In genomic region chr18:79643049-79643765, GRCh38 we compare ENCODE assay signal across 15 cellular contexts. TPM values are rescaled to one million over a fixed set of nuclear protein-coding genes. Genes with fewer than 3 reads are reported as not detected.
A peak's percentile ranks its signal among the peaks of the same experiment; 100 is the strongest.
DNase-seq lines count a peak whose midpoint lies in the region; ATAC-seq and TF ChIP-seq lines count a peak whose summit lies in the region.
"Had no signal": no experiment of that assay in that cellular context is flagged by ENCODE, and none has a peak within 500 bp of the region (broad histone marks: within the 10 kb centered on the region; RNA-seq: fewer than 3 reads in every experiment).

No MANE protein-coding gene starts in this region.

- H3K36me3 Mint-ChIP-seq in naive thymus-derived CD4-positive, alpha-beta T cell, result no peaks in the 10 kb centered on the region
- H3K36me3 Mint-ChIP-seq: natural killer cell had no signal

- CTCF ChIA-PET in GM10248 (lab: Yijun Ruan, JAX), result interaction anchor here (0.7 to 4.4 kb wide), 11 partner anchors 9 to 266 kb away, joined by 3 to 78 read pairs (median 4); partner anchors contain the start of gene NFATC1
- CTCF ChIA-PET in PC-3 (lab: Charles Lee), result interaction anchor here (0.6 kb wide), 1 partner anchor 1602 kb away, joined by 3 read pairs; no protein-coding TSS in a partner anchor
- CTCF ChIA-PET in naive thymus-derived CD4-positive, alpha-beta T cell (lab: Charles Lee), result interaction anchor here (0.7 to 2.2 kb wide), 6 partner anchors 9 to 267 kb away, joined by 3 to 16 read pairs (median 4); no protein-coding TSS in a partner anchor

- H3K27ac Mint-ChIP-seq in naive thymus-derived CD4-positive, alpha-beta T cell, result no peak overlapping the region
- H3K27ac Mint-ChIP-seq: effector memory CD8-positive, alpha-beta T cell; H9; natural killer cell; T-helper 1 cell treated with Interleukin-12 subunit alpha and Interleukin-12 subunit beta and Interleukin-4 antibody, amounts not matched to agents 30 μg/mL and 1 μg/mL, for 36 hours had no signal

- no peaks in the 10 kb centered on the region for H3K9me3 Mint-ChIP-seq in naive thymus-derived CD4-positive, alpha-beta T cell
- H3K9me3 Mint-ChIP-seq: effector memory CD8-positive, alpha-beta T cell; H9; natural killer cell; T-helper 1 cell treated with Interleukin-12 subunit alpha and Interleukin-12 subunit beta and Interleukin-4 antibody, amounts not matched to agents 30 μg/mL and 1 μg/mL, for 36 hours had no signal

- no peaks in the 10 kb centered on the region for H4K20me1 ChIP-seq in PC-3 (ENCODE audit: low read length)

- 79% methylated on average over 22 of the region's 23 CpGs for WGBS in esophagus muscularis mucosa

- H3K9ac ChIP-seq in PC-3 (ENCODE audit: low read length), result no peak overlapping the region

- H3K4me3 Mint-ChIP-seq in naive thymus-derived CD4-positive, alpha-beta T cell, result no peak overlapping the region
- H3K4me3 Mint-ChIP-seq: effector memory CD8-positive, alpha-beta T cell; H9; natural killer cell; T-helper 1 cell treated with Interleukin-12 subunit alpha and Interleukin-12 subunit beta and Interleukin-4 antibody, amounts not matched to agents 30 μg/mL and 1 μg/mL, for 36 hours had no signal

- H3K36me3 ChIP-seq in PC-3 (ENCODE audit: low read depth, low read length) (no peaks in the 10 kb centered on the region), esophagus muscularis mucosa (no peaks in the 10 kb centered on the region)
- H3K36me3 ChIP-seq in naive thymus-derived CD4-positive, alpha-beta T cell (ENCODE audit: control insufficient read depth in 2 of 3, insufficient read depth in 3 of 3, low read length in 3 of 3), result no peaks in the 10 kb centered on the region
- H3K36me3 ChIP-seq: uterus had no signal

- no TSS peak for BruUV-seq in PC-3 (replicated peaks; lab: Mats Ljungman, UMichigan)

- no peak overlapping the region for H3K4me3 ChIP-seq in PC-3 (ENCODE audit: low read length)
- H3K4me3 ChIP-seq in naive thymus-derived CD4-positive, alpha-beta T cell (ENCODE audit: low read length), result no peak overlapping the region
- H3K4me3 ChIP-seq in esophagus muscularis mucosa, result no peak overlapping the region
- H3K4me3 ChIP-seq: uterus had no signal

- no peak overlapping the region for H3K27ac ChIP-seq in PC-3 (ENCODE audit: low read length)
- no peak overlapping the region for H3K27ac ChIP-seq in naive thymus-derived CD4-positive, alpha-beta T cell (ENCODE audit: low read depth, low read length)
- no peak overlapping the region for H3K27ac ChIP-seq in esophagus muscularis mucosa (replicated peaks in 1 of 4)
- H3K27ac ChIP-seq: uterus had no signal

- H3K4me1 Mint-ChIP-seq in naive thymus-derived CD4-positive, alpha-beta T cell, result peaks cover 0 to 3% (median 0%) of the 10 kb centered on the region in 7 donors

- intact Hi-C loops in PC-3 (cut with micrococcal nuclease) (loop anchor here (10.0 kb wide), 1 partner anchor 1878 kb away; no protein-coding TSS in a partner anchor), esophagus muscularis mucosa (cut with DNase I) (no loop called here)
- intact Hi-C loops in naive thymus-derived CD4-positive, alpha-beta T cell (cut with micrococcal nuclease), result loop anchor here in 1 of 2 donors (5.0 kb wide), 1 partner anchor 766 kb away; no protein-coding TSS in a partner anchor

- POLR2A ChIA-PET in GM10248 (lab: Yijun Ruan, JAX), result no interaction called here
- POLR2A ChIA-PET in PC-3 (lab: Charles Lee; ENCODE audit: unreplicated experiment), result no interaction called here
- POLR2A ChIA-PET in naive thymus-derived CD4-positive, alpha-beta T cell (lab: Charles Lee), result no interaction called here

- TF ChIP-seq EP300 in esophagus muscularis mucosa (IDR thresholded peaks at IDR 0.05), result no peak

- no peaks in the 10 kb centered on the region for H3K79me2 ChIP-seq in PC-3 (ENCODE audit: low read length)

- TF ChIP-seq CTCF in GM10248 (IDR thresholded peaks at IDR 0.05; ENCODE audit: control extremely low read depth, extremely low read depth, low read depth, missing control alignments) (no peak), PC-3 (conservative IDR thresholded peaks at IDR 0.05; ENCODE audit: low read depth, low read length) (no peak), esophagus muscularis mucosa (IDR thresholded peaks at IDR 0.05) (no peak)

- 0 out of 2 replicates have a peak overlapping the region, but pooled peaks have one; percentile 22 for H2AFZ ChIP-seq in PC-3 (ENCODE audit: low read length)

- no peaks in the 10 kb centered on the region for H3F3A ChIP-seq in PC-3 (ENCODE audit: low read length, unreplicated experiment)

- no peaks in the 10 kb centered on the region for H3K9me2 ChIP-seq in PC-3 (replicated peaks; ENCODE audit: low read length)

- no peak for ATAC-seq in PC-3
- peak; percentile 33 for ATAC-seq in naive thymus-derived CD4-positive, alpha-beta T cell
- ATAC-seq in HG02588 (IDR thresholded peaks at IDR 0.05; ENCODE audit: unreplicated experiment), result no peak

- no peaks in the 10 kb centered on the region for H3K4me1 ChIP-seq in PC-3 (ENCODE audit: insufficient read depth, low read length)
- H3K4me1 ChIP-seq in naive thymus-derived CD4-positive, alpha-beta T cell (ENCODE audit: control insufficient read depth in 2 of 2, insufficient read depth in 2 of 2, low read length in 2 of 2), result peaks cover 4 to 5% of the 10 kb centered on the region in 2 donors
- peaks cover 3 to 9% (median 6%) of the 10 kb centered on the region in 4 donors for H3K4me1 ChIP-seq in esophagus muscularis mucosa

- H3K4me2 ChIP-seq in PC-3 (ENCODE audit: low read length), result no peak overlapping the region

- DNase-seq in Ammon's horn (ENCODE audit: low spot score) (peak; percentile 24), GM10248 (ENCODE audit: extremely low spot score) (peak; percentile 63), PC-3 (no peak), esophagus muscularis mucosa (ENCODE audit: extremely low spot score) (no peak), KG1 (lab: John Stamatoyannopoulos, UW) (no peak)
- peak in 1 of 9 donors; percentile 5 for DNase-seq in naive thymus-derived CD4-positive, alpha-beta T cell
- no peak for DNase-seq in stimulated activated CD4-positive, alpha-beta T cell treated with anti-CD3 and anti-CD28 coated beads, Interleukin-4, amount 100 ng/mL, for 4 hours
- DNase-seq: NCI-H2029 treated with DMSO at 0.1 percent for 48 hours, NCI-H526 treated with DMSO at 0.1 percent for 48 hours had no signal

- H3K27me3 Mint-ChIP-seq in naive thymus-derived CD4-positive, alpha-beta T cell, result peaks cover 4 to 18% (median 11%) of the 10 kb centered on the region in 5 donors

- H3K9me3 ChIP-seq in PC-3 (ENCODE audit: low read length) (no peaks in the 10 kb centered on the region), esophagus muscularis mucosa (no peaks in the 10 kb centered on the region)
- H3K9me3 ChIP-seq in naive thymus-derived CD4-positive, alpha-beta T cell (ENCODE audit: control insufficient read depth in 2 of 3, low read length in 3 of 3), result no peaks in the 10 kb centered on the region
- H3K9me3 ChIP-seq: uterus had no signal

- H3K27me3 ChIP-seq in PC-3 (ENCODE audit: low read length) (no peaks in the 10 kb centered on the region), esophagus muscularis mucosa (peaks cover 0 to 55% (median 2%) of the 10 kb centered on the region in 4 donors)
- H3K27me3 ChIP-seq in naive thymus-derived CD4-positive, alpha-beta T cell (ENCODE audit: control insufficient read depth in 2 of 2, insufficient read depth in 2 of 2, low read length in 2 of 2), result no peaks in the 10 kb centered on the region
- H3K27me3 ChIP-seq: uterus had no signal

- TF ChIP-seq POLR2A in esophagus muscularis mucosa (IDR thresholded peaks at IDR 0.05; ENCODE audit: low read depth), result no peak

RNA-seq across cellular contexts. Expression of gene CTDP1, which starts 36.4 kb away (rescaled TPM):
- total RNA-seq in PC-3 (2014; rRNA removed) (31.7 and 39.3 TPM in 2 replicates), esophagus muscularis mucosa (10 to 100 TPM; 22.0 to 28.5 (median 24.5) TPM)
- total RNA-seq in naive thymus-derived CD4-positive, alpha-beta T cell, result 10 to 100 TPM; 38.8 to 75.3 (median 41.2) TPM
- 10 to 100 TPM; 11.6 to 30.6 TPM for polyA plus RNA-seq in naive thymus-derived CD4-positive, alpha-beta T cell

Comparison
In these comparisons a context has a peak if more than half of its experiments do, and no peak if none do; other contexts are left out.
1. DNase-seq: peak in Ammon's horn (single experiment) and GM10248 (single experiment); none in PC-3 (single experiment), esophagus muscularis mucosa (single experiment), stimulated activated CD4-positive, alpha-beta T cell treated with anti-CD3 and anti-CD28 coated beads, Interleukin-4, amount 100 ng/mL, for 4 hours (0 of 2) and KG1 (single experiment).